ENCODE assay signal across 2 cellular contexts in the genomic region with DNA sequence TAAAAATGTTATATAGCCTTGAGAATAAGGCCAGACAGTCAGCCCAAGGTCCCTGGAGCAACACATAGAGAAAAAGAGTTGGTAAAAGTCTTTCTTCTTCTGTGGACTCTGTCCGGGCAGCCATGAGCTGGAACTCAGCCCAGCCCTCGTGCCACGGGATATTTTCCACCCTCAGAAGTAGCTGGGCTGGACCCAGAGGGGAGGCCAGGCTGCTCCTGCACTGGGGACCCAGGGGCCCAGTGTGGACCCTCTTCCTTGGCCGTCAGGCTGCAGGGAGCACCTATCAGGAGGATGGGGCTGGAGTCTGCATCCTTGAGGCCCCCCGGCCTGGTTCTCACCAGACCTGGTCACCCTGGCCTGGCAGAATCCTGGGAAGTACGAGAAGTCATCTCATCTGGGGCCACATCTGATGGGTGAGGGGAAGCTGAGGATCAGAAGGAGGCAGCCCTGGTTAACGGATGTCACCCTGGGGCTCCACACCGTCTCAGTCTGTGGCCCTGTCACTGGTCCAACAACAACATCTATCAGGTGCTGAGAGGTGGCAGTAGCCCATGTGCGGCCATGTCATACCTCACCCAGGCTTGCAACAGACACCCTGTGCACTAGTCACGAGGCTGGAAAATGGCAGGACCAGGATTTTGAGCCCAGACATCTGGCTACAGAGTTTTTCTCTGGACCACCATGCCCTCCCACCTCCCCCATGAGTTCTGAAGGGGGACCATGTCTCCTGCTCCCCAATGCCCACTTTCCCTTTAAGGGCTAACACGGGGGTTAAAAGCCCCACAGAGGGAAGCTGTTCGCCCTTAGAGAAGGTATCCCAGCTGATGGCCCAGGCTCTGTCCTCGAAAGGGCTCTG.
A peak's percentile ranks its signal among the peaks of the same experiment; 100 is the strongest.
TF ChIP-seq lines count a peak whose summit lies in the region.

No MANE protein-coding gene starts in this region.

TF ChIP-seq in IMR-90, 13 proteins besides CTCF, POLR2A, EP300 and RAD21:
- no peak for TF ChIP-seq RFX5 (IDR thresholded peaks at IDR 0.05; ENCODE audit: low read depth, low read length)
- no peak for TF ChIP-seq CHD1 (IDR thresholded peaks at IDR 0.05; ENCODE audit: low read depth, low read length)
- no peak for TF ChIP-seq FOS (IDR thresholded peaks at IDR 0.05; ENCODE audit: low read depth, low read length)
- TF ChIP-seq, protein P1, sequence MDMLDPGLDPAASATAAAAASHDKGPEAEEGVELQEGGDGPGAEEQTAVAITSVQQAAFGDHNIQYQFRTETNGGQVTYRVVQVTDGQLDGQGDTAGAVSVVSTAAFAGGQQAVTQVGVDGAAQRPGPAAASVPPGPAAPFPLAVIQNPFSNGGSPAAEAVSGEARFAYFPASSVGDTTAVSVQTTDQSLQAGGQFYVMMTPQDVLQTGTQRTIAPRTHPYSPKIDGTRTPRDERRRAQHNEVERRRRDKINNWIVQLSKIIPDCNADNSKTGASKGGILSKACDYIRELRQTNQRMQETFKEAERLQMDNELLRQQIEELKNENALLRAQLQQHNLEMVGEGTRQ (IDR thresholded peaks at IDR 0.05; ENCODE audit: low read depth, low read length) = no peak
- no peak for TF ChIP-seq MAZ (IDR thresholded peaks at IDR 0.05; ENCODE audit: borderline replicate concordance, low read depth, low read length)
- TF ChIP-seq BHLHE40 (IDR thresholded peaks at IDR 0.05; ENCODE audit: low read depth, low read length) = no peak

TF ChIP-seq in liver, 16 proteins besides CTCF, POLR2A, EP300 and RAD21:
- no peak for TF ChIP-seq TAF1 (conservative IDR thresholded peaks at IDR 0.05)
- TF ChIP-seq, protein P2, sequence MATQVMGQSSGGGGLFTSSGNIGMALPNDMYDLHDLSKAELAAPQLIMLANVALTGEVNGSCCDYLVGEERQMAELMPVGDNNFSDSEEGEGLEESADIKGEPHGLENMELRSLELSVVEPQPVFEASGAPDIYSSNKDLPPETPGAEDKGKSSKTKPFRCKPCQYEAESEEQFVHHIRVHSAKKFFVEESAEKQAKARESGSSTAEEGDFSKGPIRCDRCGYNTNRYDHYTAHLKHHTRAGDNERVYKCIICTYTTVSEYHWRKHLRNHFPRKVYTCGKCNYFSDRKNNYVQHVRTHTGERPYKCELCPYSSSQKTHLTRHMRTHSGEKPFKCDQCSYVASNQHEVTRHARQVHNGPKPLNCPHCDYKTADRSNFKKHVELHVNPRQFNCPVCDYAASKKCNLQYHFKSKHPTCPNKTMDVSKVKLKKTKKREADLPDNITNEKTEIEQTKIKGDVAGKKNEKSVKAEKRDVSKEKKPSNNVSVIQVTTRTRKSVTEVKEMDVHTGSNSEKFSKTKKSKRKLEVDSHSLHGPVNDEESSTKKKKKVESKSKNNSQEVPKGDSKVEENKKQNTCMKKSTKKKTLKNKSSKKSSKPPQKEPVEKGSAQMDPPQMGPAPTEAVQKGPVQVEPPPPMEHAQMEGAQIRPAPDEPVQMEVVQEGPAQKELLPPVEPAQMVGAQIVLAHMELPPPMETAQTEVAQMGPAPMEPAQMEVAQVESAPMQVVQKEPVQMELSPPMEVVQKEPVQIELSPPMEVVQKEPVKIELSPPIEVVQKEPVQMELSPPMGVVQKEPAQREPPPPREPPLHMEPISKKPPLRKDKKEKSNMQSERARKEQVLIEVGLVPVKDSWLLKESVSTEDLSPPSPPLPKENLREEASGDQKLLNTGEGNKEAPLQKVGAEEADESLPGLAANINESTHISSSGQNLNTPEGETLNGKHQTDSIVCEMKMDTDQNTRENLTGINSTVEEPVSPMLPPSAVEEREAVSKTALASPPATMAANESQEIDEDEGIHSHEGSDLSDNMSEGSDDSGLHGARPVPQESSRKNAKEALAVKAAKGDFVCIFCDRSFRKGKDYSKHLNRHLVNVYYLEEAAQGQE (IDR thresholded peaks at IDR 0.05) = no peak
- TF ChIP-seq, protein P3, sequence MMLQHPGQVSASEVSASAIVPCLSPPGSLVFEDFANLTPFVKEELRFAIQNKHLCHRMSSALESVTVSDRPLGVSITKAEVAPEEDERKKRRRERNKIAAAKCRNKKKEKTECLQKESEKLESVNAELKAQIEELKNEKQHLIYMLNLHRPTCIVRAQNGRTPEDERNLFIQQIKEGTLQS (IDR thresholded peaks at IDR 0.05) = no peak
- TF ChIP-seq FOXA2 (IDR thresholded peaks at IDR 0.05) = no peak
- no peak for TF ChIP-seq FOXA1 (IDR thresholded peaks at IDR 0.05)
- TF ChIP-seq, protein P4, sequence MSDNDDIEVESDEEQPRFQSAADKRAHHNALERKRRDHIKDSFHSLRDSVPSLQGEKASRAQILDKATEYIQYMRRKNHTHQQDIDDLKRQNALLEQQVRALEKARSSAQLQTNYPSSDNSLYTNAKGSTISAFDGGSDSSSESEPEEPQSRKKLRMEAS (IDR thresholded peaks at IDR 0.05) = peak; percentile 65
- TF ChIP-seq YY1 (IDR thresholded peaks at IDR 0.05) = peak; percentile 89
- TF ChIP-seq, protein P5, sequence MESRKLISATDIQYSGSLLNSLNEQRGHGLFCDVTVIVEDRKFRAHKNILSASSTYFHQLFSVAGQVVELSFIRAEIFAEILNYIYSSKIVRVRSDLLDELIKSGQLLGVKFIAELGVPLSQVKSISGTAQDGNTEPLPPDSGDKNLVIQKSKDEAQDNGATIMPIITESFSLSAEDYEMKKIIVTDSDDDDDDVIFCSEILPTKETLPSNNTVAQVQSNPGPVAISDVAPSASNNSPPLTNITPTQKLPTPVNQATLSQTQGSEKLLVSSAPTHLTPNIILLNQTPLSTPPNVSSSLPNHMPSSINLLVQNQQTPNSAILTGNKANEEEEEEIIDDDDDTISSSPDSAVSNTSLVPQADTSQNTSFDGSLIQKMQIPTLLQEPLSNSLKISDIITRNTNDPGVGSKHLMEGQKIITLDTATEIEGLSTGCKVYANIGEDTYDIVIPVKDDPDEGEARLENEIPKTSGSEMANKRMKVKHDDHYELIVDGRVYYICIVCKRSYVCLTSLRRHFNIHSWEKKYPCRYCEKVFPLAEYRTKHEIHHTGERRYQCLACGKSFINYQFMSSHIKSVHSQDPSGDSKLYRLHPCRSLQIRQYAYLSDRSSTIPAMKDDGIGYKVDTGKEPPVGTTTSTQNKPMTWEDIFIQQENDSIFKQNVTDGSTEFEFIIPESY (IDR thresholded peaks at IDR 0.05) = no peak
- no peak for TF ChIP-seq NR2F2 (IDR thresholded peaks at IDR 0.05)
- TF ChIP-seq SP1 (IDR thresholded peaks at IDR 0.05) = peak; percentile 34
- peak in 1 of 2 donors; percentile 40 for TF ChIP-seq EGR1 (IDR thresholded peaks at IDR 0.05; ENCODE audit: low read depth in 2 of 2)
- TF ChIP-seq HNF4A (conservative IDR thresholded peaks at IDR 0.05) = peak; percentile 70 to 82
- TF ChIP-seq JUND (IDR thresholded peaks at IDR 0.05) = peak in 1 of 2 donors; percentile 45
- TF ChIP-seq RXRA (IDR thresholded peaks at IDR 0.05) = peak; percentile 12 to 70
- TF ChIP-seq GABPA (IDR thresholded peaks at IDR 0.05 in 1 of 2, conservative IDR thresholded peaks at IDR 0.05 in 1 of 2) = no peak
- no peak for TF ChIP-seq HNF4G (IDR thresholded peaks at IDR 0.05)
